Comparison of ENCODE assay signal across 17 cellular contexts in the genomic region with DNA sequence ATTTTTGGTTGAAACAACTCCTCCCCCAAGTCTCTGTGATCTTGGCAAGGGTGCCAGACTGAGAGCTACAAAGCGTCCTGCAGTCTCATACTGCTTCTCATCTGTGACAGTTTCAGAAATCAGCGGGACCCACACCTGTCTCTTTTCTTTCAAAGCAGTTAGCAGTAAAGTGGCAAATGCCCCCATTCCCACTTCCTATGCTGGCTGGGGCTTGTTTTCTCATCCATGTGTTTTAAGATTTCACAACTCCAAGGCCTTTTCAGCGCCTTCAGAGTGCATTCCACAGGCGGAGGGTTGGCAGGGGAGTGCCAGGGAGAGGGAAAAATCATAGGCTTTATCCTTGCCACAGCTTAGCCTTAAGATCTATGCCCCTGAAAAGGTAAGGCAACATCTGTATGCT.
A peak's percentile ranks its signal among the peaks of the same experiment; 100 is the strongest.
DNase-seq lines count a peak whose midpoint lies in the region; ATAC-seq, FAIRE-seq and TF ChIP-seq lines count a peak whose summit lies in the region.
"Had no signal": no experiment of that assay in that cellular context is flagged by ENCODE, and none has a peak within 500 bp of the region (broad histone marks: within the 10 kb centered on the region; RNA-seq: fewer than 3 reads in every experiment).

No MANE protein-coding gene starts in this region.

- H3K27me3 ChIP-seq in bronchial epithelial cell (ENCODE audit: control insufficient read depth, insufficient read depth, low read length) = no peaks in the 10 kb centered on the region

- H3K4me3 Mint-ChIP-seq in nephron progenitor cell = no peak overlapping the region
- no peak overlapping the region for H3K4me3 Mint-ChIP-seq in natural killer cell treated with Interleukin-12 subunit alpha and Interleukin-12 subunit beta and Interleukin-15 and Interleukin-18, amount 100 ng/mL, for 72 hours

- DNase-seq in AG08395 (ENCODE audit: low spot score) = peak; percentile 37
- peak; percentile 5 for DNase-seq in GM12865 (ENCODE audit: low read depth)
- DNase-seq in bronchial epithelial cell (ENCODE audit: low read depth) = peak; percentile 11
- DNase-seq in nephron progenitor cell = no peak
- DNase-seq in KG1 (lab: John Stamatoyannopoulos, UW) = no peak
- DNase-seq in NCI-H774 (lab: John Stamatoyannopoulos, UW) = no peak
- DNase-seq in GM20000 (ENCODE audit: low spot score) = no peak
- DNase-seq in natural killer cell treated with Interleukin-12 subunit alpha and Interleukin-12 subunit beta and Interleukin-15 and Interleukin-18, amount 100 ng/mL, for 72 hours (ENCODE audit: low spot score) = no peak
- DNase-seq: Caco-2; Kasumi-1; MV-4-11; NCI-H1417 treated with DMSO at 0.1 percent for 48 hours; NCI-H2081; NCI-H526; NK-92 treated with Interleukin-12 subunit alpha and Interleukin-12 subunit beta, amount 100 ng/mL, for 24 hours; OCI-M1 had no signal

- H3K9me3 Mint-ChIP-seq in nephron progenitor cell = no peaks in the 10 kb centered on the region
- no peaks in the 10 kb centered on the region for H3K9me3 Mint-ChIP-seq in natural killer cell treated with Interleukin-12 subunit alpha and Interleukin-12 subunit beta and Interleukin-15 and Interleukin-18, amount 100 ng/mL, for 72 hours

- H3K36me3 ChIP-seq in bronchial epithelial cell (ENCODE audit: control insufficient read depth, insufficient read depth, low read length) = no peaks in the 10 kb centered on the region

- H3K27ac Mint-ChIP-seq in nephron progenitor cell = peak overlapping the region; percentile 37
- no peak overlapping the region for H3K27ac Mint-ChIP-seq in natural killer cell treated with Interleukin-12 subunit alpha and Interleukin-12 subunit beta and Interleukin-15 and Interleukin-18, amount 100 ng/mL, for 72 hours

- no peak for TF ChIP-seq CTCF in GM12865 (IDR thresholded peaks at IDR 0.05; ENCODE audit: insufficient read depth, low read depth, low read length, missing control alignments)
- TF ChIP-seq CTCF in bronchial epithelial cell (IDR thresholded peaks at IDR 0.05; ENCODE audit: insufficient read depth, low read length, severe bottlenecking) = no peak
- TF ChIP-seq CTCF in nephron progenitor cell (IDR thresholded peaks at IDR 0.05) = no peak
- no peak for TF ChIP-seq CTCF in GM20000 (IDR thresholded peaks at IDR 0.05; ENCODE audit: extremely low read depth, missing control alignments)

- H3K4me3 ChIP-seq in GM12865 (ENCODE audit: low read depth, low read length) (no peak overlapping the region), bronchial epithelial cell (ENCODE audit: low read depth, low read length) (no peak overlapping the region)

- peaks cover 10% of the 10 kb centered on the region for H3K27me3 Mint-ChIP-seq in nephron progenitor cell (ENCODE audit: low read depth, poor library complexity)
- peaks cover 0 to 8% of the 10 kb centered on the region in 2 donors for H3K27me3 Mint-ChIP-seq in natural killer cell treated with Interleukin-12 subunit alpha and Interleukin-12 subunit beta and Interleukin-15 and Interleukin-18, amount 100 ng/mL, for 72 hours

- H3K4me1 Mint-ChIP-seq in nephron progenitor cell = peaks cover 28% of the 10 kb centered on the region
- no peaks in the 10 kb centered on the region for H3K4me1 Mint-ChIP-seq in natural killer cell treated with Interleukin-12 subunit alpha and Interleukin-12 subunit beta and Interleukin-15 and Interleukin-18, amount 100 ng/mL, for 72 hours (ENCODE audit: low read depth in 2 of 2)

- ATAC-seq in natural killer cell treated with Interleukin-12 subunit alpha and Interleukin-12 subunit beta and Interleukin-15 and Interleukin-18, amount 100 ng/mL, for 72 hours = no peak

- no peaks in the 10 kb centered on the region for H3K36me3 Mint-ChIP-seq in nephron progenitor cell (ENCODE audit: low read depth)
- no peaks in the 10 kb centered on the region for H3K36me3 Mint-ChIP-seq in natural killer cell treated with Interleukin-12 subunit alpha and Interleukin-12 subunit beta and Interleukin-15 and Interleukin-18, amount 100 ng/mL, for 72 hours

- FAIRE-seq in bronchial epithelial cell (lab: Jason Lieb, UNC) = peak; percentile 32
- FAIRE-seq: G401.6 had no signal

Comparison
In these comparisons a context has a peak if more than half of its experiments do, and no peak if none do; other contexts are left out.
1. DNase-seq: peak in AG08395 (single experiment), GM12865 (single experiment) and bronchial epithelial cell (single experiment); none in nephron progenitor cell (single experiment), KG1 (single experiment), NCI-H774 (single experiment), GM20000 (single experiment) and natural killer cell treated with Interleukin-12 subunit alpha and Interleukin-12 subunit beta and Interleukin-15 and Interleukin-18, amount 100 ng/mL, for 72 hours (single experiment).